In genomic region chr11:102390667-102391449, GRCh38 we compare ENCODE assay signal across 8 cellular contexts. TPM values are rescaled to one million over a fixed set of nuclear protein-coding genes. Genes with fewer than 3 reads are reported as not detected.
DNase-seq lines count a peak whose midpoint lies in the region; ATAC-seq and TF ChIP-seq lines count a peak whose summit lies in the region.

No MANE protein-coding gene starts in this region.

- no peak overlapping the region for H3K27ac ChIP-seq in heart left ventricle

- H3K4me1 ChIP-seq in adipocyte (ENCODE audit: control insufficient read depth, insufficient read depth, low read length) (no peaks in the 10 kb centered on the region), heart left ventricle (peaks cover 0 to 2% (median 0%) of the 10 kb centered on the region in 12 donors)

- H3K36me3 ChIP-seq in H7 (replicated peaks; ENCODE audit: control insufficient read depth, insufficient read depth, low read length) (peaks cover 2% of the 10 kb centered on the region), adipocyte (ENCODE audit: control insufficient read depth, insufficient read depth, low read length, severe bottlenecking) (peaks cover 82% of the 10 kb centered on the region), heart left ventricle (peaks cover 0 to 88% (median 70%) of the 10 kb centered on the region in 9 donors)

- DNase-seq in H7: peak; percentile 66
- DNase-seq in SK-N-DZ (ENCODE audit: low spot score): peak; percentile 42
- DNase-seq in adipocyte (ENCODE audit: low read depth): peak; percentile 84
- DNase-seq in heart left ventricle: peak; percentile 47 to 72 (median 64)
- DNase-seq in retinal pigment epithelial cell (ENCODE audit: low read depth): no peak
- DNase-seq in NCI-H128 (lab: John Stamatoyannopoulos, UW; ENCODE audit: unreplicated experiment): no peak

- ATAC-seq in heart left ventricle: peak; percentile 52 to 93 (median 86)

- intact Hi-C loops in heart left ventricle (cut with DNase I): loop anchor here in 9 of 10 donors (2.0 to 10.0 kb wide), 5 partner anchors 61 to 106 kb away; partner anchors contain the start of gene TMEM123 (in 2 of the 9)

- no peaks in the 10 kb centered on the region for H3K27me3 ChIP-seq in H7 (ENCODE audit: control insufficient read depth, insufficient read depth, low read length)
- H3K27me3 ChIP-seq in adipocyte (replicated peaks; ENCODE audit: control insufficient read depth, insufficient read depth, low read length): no peaks in the 10 kb centered on the region
- H3K27me3 ChIP-seq in heart left ventricle: no peaks in the 10 kb centered on the region

- TF ChIP-seq POLR2A in heart left ventricle (IDR thresholded peaks at IDR 0.05): no peak

- TF ChIP-seq CTCF in GM12801 (IDR thresholded peaks at IDR 0.05; ENCODE audit: extremely low read depth, insufficient read length) (peak; percentile 68), LNCAP (IDR thresholded peaks at IDR 0.05) (peak; percentile 92), heart left ventricle (IDR thresholded peaks at IDR 0.05) (peak; percentile 70 to 87 (median 82)), retinal pigment epithelial cell (conservative IDR thresholded peaks at IDR 0.05; ENCODE audit: low read depth, low read length) (peak; percentile 94)

- H3K9me3 ChIP-seq in adipocyte (ENCODE audit: control insufficient read depth, low read length) (no peaks in the 10 kb centered on the region), heart left ventricle (peaks cover 0 to 5% (median 0%) of the 10 kb centered on the region in 12 donors)

- H3K9ac ChIP-seq in adipocyte (ENCODE audit: low read length): no peak overlapping the region

- H3K4me3 ChIP-seq in H7 (ENCODE audit: insufficient read depth, low read depth, low read length) (no peak overlapping the region), adipocyte (ENCODE audit: low read length) (no peak overlapping the region), heart left ventricle (no peak overlapping the region), retinal pigment epithelial cell (ENCODE audit: low read length) (no peak overlapping the region)

- 59 to 73% (median 68%) methylated on average over 10 to 11 of the region's 11 CpGs for WGBS in heart left ventricle, 4 donors

RNA-seq across cellular contexts. Expression of gene BIRC2, which starts 43.8 kb away (rescaled TPM):
- 28.8 and 33.6 TPM in 2 replicates for total RNA-seq in H7 (2014; rRNA removed; shearing (Covaris generic))
- polyA plus RNA-seq in SK-N-DZ (2014; cell fraction: cytosol; rRNA removed): 12.5 and 22.3 TPM in 2 replicates
- 11.2 and 11.9 TPM in 2 replicates for polyA plus RNA-seq in SK-N-DZ (2014; cell fraction: nucleus; rRNA removed)
- 10 to 100 TPM; 24.1 to 39.9 (median 32.7) TPM for total RNA-seq in heart left ventricle
- polyA plus RNA-seq in heart left ventricle: 10 to 100 TPM; 17.9 to 34.1 TPM

Comparison
In these comparisons a context has a peak if more than half of its experiments do, and no peak if none do; other contexts are left out.
1. DNase-seq: peak in H7 (single experiment), SK-N-DZ (single experiment), adipocyte (single experiment) and heart left ventricle (5 of 5); none in retinal pigment epithelial cell (single experiment) and NCI-H128 (single experiment).
2. Peak in every context shown above with its lines, with median percentiles within 50 percentile points of each other: CTCF ChIP-seq.